8 cellular contexts compared by ENCODE assay signal in genomic region chr15:75452968-75453702, GRCh38. TPM values are rescaled to one million over a fixed set of nuclear protein-coding genes. Genes with fewer than 3 reads are reported as not detected.
DNase-seq lines count a peak whose midpoint lies in the region; TF ChIP-seq lines count a peak whose summit lies in the region.

No MANE protein-coding gene starts in this region.

- H3K4me3 ChIP-seq in AG04450 (ENCODE audit: low read depth, low read length) (peak overlapping the region; percentile 74), HEK293 (ENCODE audit: low read depth, low read length) (peak overlapping the region; percentile 56), PC-9 (peak overlapping the region; percentile 70)

- no peaks in the 10 kb centered on the region for H3K27me3 Mint-ChIP-seq in type B pancreatic cell

- no peaks in the 10 kb centered on the region for H3K9me2 ChIP-seq in PC-9 (ENCODE audit: insufficient read depth)

- no peaks in the 10 kb centered on the region for H3K9me3 Mint-ChIP-seq in type B pancreatic cell

- H3K4me2 ChIP-seq in PC-9, result peak overlapping the region; percentile 94

- H3K27ac Mint-ChIP-seq in type B pancreatic cell, result peak overlapping the region; percentile 98

- H3K36me3 ChIP-seq in HEK293 (ENCODE audit: control insufficient read depth in 2 of 2, insufficient read depth in 1 of 2, low read length in 2 of 2) (no peaks in the 10 kb centered on the region), PC-9 (ENCODE audit: low read depth) (no peaks in the 10 kb centered on the region)

- no peak for DNase-seq in AG04450 (ENCODE audit: low read depth, low spot score)
- DNase-seq in PC-9, result peak; percentile 30 to 41
- peak; percentile 13 for DNase-seq in activated effector memory CD4-positive, alpha-beta T cell treated with Interleukin-2 at 50 U/mL for 16 hours
- peak; percentile 16 for DNase-seq in foreskin melanocyte
- peak; percentile 60 for DNase-seq in pons (ENCODE audit: low spot score)
- DNase-seq in type B pancreatic cell (ENCODE audit: extremely low spot score, unreplicated experiment), result peak; percentile 69
- no peak for DNase-seq in AG08396 (ENCODE audit: low spot score)

- intact Hi-C loops in PC-9 (cut with micrococcal nuclease; ENCODE audit: unreplicated experiment), result loop anchor here (5.0 kb wide), 2 partner anchors 86 to 214 kb away; partner anchors contain the start of gene MAN2C1

- TSS peak; percentile 47 for BruUV-seq in PC-9 (replicated peaks; lab: Mats Ljungman, UMichigan)

- peaks cover 25% of the 10 kb centered on the region for H4K20me1 ChIP-seq in PC-9 (ENCODE audit: insufficient read depth)

- H3K79me2 ChIP-seq in PC-9 (ENCODE audit: low read depth), result peaks cover 33% of the 10 kb centered on the region

- TF ChIP-seq CTCF in AG04450 (IDR thresholded peaks at IDR 0.05; ENCODE audit: low read depth, low read length) (0 out of 2 replicates have a peak, but pooled peaks have one; percentile 6), HEK293 (tag by site-specific recombination; IDR thresholded peaks at IDR 0.05) (peak; percentile 76), PC-9 (conservative IDR thresholded peaks at IDR 0.05) (no peak; the same call in 1 of the 2 replicates), type B pancreatic cell (conservative IDR thresholded peaks at IDR 0.05) (peak; percentile 25)

- H3K4me1 Mint-ChIP-seq in type B pancreatic cell (ENCODE audit: unreplicated experiment), result peaks cover 14% of the 10 kb centered on the region

- peak overlapping the region; percentile 76 for H2AFZ ChIP-seq in PC-9

- H3K27me3 ChIP-seq in AG04450 (ENCODE audit: control insufficient read depth, insufficient read depth, low read length), result no peaks in the 10 kb centered on the region
- H3K27me3 ChIP-seq in PC-9 (ENCODE audit: insufficient read depth, low read depth), result no peaks in the 10 kb centered on the region

- H3F3A ChIP-seq in PC-9 (ENCODE audit: insufficient read depth, low read depth), result peaks cover 51% of the 10 kb centered on the region

- no peaks in the 10 kb centered on the region; the same call in 1 of the 2 replicates for H3K9me3 ChIP-seq in AG04450 (ENCODE audit: control insufficient read depth, insufficient read depth, low read length)
- H3K9me3 ChIP-seq in HEK293 (ENCODE audit: control insufficient read depth, insufficient read depth, low read depth, low read length), result no peaks in the 10 kb centered on the region
- H3K9me3 ChIP-seq in PC-9 (ENCODE audit: insufficient read depth, low read depth), result no peaks in the 10 kb centered on the region

- no peaks in the 10 kb centered on the region for H3K36me3 Mint-ChIP-seq in type B pancreatic cell

- POLR2A ChIA-PET in AG04450 (lab: Yijun Ruan, JAX) (interaction anchor here (0.5 to 3.0 kb wide), 5 partner anchors 85 to 201 kb away, joined by 3 to 25 read pairs (median 3); partner anchors contain the start of genes MAN2C1 and SNUPN), HEK293 (lab: Yijun Ruan, JAX) (interaction anchor here (0.7 to 6.8 kb wide), 22 partner anchors 16 to 912 kb away, joined by 3 to 242 read pairs (median 5); partner anchors contain the start of genes ARID3B, IMP3, MAN2C1 and PTPN9), PC-9 (lab: Charles Lee; ENCODE audit: unreplicated experiment) (interaction anchor here (0.6 to 0.9 kb wide), 3 partner anchors 82 to 353 kb away, joined by 4 to 6 read pairs (median 4); no protein-coding TSS in a partner anchor)

- peak overlapping the region; percentile 96 for H3K4me3 Mint-ChIP-seq in type B pancreatic cell

- CTCF ChIA-PET in AG04450 (lab: Charles Lee), result interaction anchor here (1.0 to 1.7 kb wide), 2 partner anchors 58 to 85 kb away, joined by 4 to 6 read pairs; no protein-coding TSS in a partner anchor
- CTCF ChIA-PET in HEK293 (lab: Yijun Ruan, JAX), result interaction anchor here (0.6 to 7.5 kb wide), 10 partner anchors 27 to 421 kb away, joined by 3 to 63 read pairs (median 3); partner anchors contain the start of gene MAN2C1
- CTCF ChIA-PET in PC-9 (lab: Charles Lee), result interaction anchor here (0.7 to 1.2 kb wide), 2 partner anchors 85 to 194 kb away, joined by 4 to 6 read pairs; partner anchors contain the start of gene MAN2C1

- H3K4me1 ChIP-seq in HEK293 (ENCODE audit: control insufficient read depth, insufficient read depth, low read length) (peaks cover 15% of the 10 kb centered on the region), PC-9 (replicated peaks; ENCODE audit: insufficient read depth) (peaks cover 22% of the 10 kb centered on the region)

- H3K27ac ChIP-seq in AG04450 (ENCODE audit: low read depth, low read length) (peak overlapping the region; percentile 98), HEK293 (ENCODE audit: extremely low read depth, low read depth, low read length) (peak overlapping the region; percentile 83), PC-9 (peak overlapping the region; percentile 84)

TF ChIP-seq in HEK293, 187 proteins besides CTCF, POLR2A, EP300 and RAD21 (continues in another document):
- TF ChIP-seq ZBTB17 (tag by site-specific recombination; IDR thresholded peaks at IDR 0.05) (no peak), ZNF791 (tag by site-specific recombination; IDR thresholded peaks at IDR 0.05) (no peak), ZNF548 (tag by site-specific recombination; IDR thresholded peaks at IDR 0.05) (no peak), ZFP3 (tag by site-specific recombination; IDR thresholded peaks at IDR 0.05; ENCODE audit: low read depth) (no peak), ZNF350 (tag by site-specific recombination; IDR thresholded peaks at IDR 0.05) (no peak)
- TF ChIP-seq, protein P1, sequence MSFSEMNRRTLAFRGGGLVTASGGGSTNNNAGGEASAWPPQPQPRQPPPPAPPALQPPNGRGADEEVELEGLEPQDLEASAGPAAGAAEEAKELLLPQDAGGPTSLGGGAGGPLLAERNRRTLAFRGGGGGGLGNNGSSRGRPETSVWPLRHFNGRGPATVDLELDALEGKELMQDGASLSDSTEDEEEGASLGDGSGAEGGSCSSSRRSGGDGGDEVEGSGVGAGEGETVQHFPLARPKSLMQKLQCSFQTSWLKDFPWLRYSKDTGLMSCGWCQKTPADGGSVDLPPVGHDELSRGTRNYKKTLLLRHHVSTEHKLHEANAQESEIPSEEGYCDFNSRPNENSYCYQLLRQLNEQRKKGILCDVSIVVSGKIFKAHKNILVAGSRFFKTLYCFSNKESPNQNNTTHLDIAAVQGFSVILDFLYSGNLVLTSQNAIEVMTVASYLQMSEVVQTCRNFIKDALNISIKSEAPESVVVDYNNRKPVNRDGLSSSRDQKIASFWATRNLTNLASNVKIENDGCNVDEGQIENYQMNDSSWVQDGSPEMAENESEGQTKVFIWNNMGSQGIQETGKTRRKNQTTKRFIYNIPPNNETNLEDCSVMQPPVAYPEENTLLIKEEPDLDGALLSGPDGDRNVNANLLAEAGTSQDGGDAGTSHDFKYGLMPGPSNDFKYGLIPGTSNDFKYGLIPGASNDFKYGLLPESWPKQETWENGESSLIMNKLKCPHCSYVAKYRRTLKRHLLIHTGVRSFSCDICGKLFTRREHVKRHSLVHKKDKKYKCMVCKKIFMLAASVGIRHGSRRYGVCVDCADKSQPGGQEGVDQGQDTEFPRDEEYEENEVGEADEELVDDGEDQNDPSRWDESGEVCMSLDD (tag by site-specific recombination; IDR thresholded peaks at IDR 0.05), result no peak; the same call in 1 of the 2 replicates
- TF ChIP-seq, protein P2, sequence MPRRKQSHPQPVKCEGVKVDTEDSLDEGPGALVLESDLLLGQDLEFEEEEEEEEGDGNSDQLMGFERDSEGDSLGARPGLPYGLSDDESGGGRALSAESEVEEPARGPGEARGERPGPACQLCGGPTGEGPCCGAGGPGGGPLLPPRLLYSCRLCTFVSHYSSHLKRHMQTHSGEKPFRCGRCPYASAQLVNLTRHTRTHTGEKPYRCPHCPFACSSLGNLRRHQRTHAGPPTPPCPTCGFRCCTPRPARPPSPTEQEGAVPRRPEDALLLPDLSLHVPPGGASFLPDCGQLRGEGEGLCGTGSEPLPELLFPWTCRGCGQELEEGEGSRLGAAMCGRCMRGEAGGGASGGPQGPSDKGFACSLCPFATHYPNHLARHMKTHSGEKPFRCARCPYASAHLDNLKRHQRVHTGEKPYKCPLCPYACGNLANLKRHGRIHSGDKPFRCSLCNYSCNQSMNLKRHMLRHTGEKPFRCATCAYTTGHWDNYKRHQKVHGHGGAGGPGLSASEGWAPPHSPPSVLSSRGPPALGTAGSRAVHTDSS (tag by site-specific recombination; IDR thresholded peaks at IDR 0.05), result no peak

RNA-seq across cellular contexts. Expression of gene SIN3A, which starts 1.6 kb away (rescaled TPM):
- polyA plus RNA-seq in AG04450 (2011; rRNA removed), result 27.4 and 28.0 TPM in 2 replicates
- 60.9 and 66.8 TPM in 2 replicates for polyA minus RNA-seq in AG04450 (2011; rRNA and poly(A)+ RNA removed)
- 87.0 and 91.8 TPM in 2 replicates for total RNA-seq in PC-9 (2021)
- total RNA-seq in type B pancreatic cell (ENCODE audit: low replicate concordance), result 47.1 and 75.4 TPM in 2 replicates

Comparison
In these comparisons a context has a peak if more than half of its experiments do, and no peak if none do; other contexts are left out.
1. DNase-seq: peak in PC-9 (2 of 2), activated effector memory CD4-positive, alpha-beta T cell treated with Interleukin-2 at 50 U/mL for 16 hours (single experiment), foreskin melanocyte (single experiment), pons (single experiment) and type B pancreatic cell (single experiment); none in AG04450 (single experiment) and AG08396 (single experiment).
2. Peak in every context shown above with its lines, with median percentiles within 50 percentile points of each other: H3K27ac ChIP-seq and H3K4me3 ChIP-seq.